Comparison of ENCODE assay signal across 8 cellular contexts in the genomic region with DNA sequence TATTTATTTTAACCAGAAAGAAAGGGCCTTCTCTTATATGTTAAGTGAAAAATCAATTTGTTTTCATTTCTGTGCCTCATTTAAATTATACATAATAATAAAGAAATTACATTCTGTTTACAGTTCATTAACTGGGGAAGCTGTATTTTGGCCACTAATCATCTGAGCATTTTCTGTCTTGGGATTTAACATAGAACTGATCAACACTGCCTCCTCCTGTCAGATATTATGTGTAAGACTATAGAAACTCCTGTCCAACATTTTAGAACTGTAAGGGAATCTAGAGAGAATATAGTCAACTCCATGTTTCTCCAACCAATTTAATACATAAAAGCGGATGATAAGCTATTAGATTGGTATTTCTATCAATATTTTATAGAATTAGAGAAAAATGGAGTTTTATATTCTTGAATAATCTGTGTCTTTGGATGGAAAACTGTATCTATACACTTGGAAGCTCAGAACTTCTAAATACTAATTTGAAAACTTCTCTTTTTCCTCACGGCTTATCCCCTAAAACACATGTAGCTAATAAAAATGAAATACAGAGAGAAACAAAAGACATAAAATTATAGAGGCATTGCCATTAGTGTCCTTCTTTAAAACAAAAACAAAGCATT. TPM values are rescaled to one million over a fixed set of nuclear protein-coding genes. Genes with fewer than 3 reads are reported as not detected.
DNase-seq lines count a peak whose midpoint lies in the region; ATAC-seq, FAIRE-seq and TF ChIP-seq lines count a peak whose summit lies in the region.

No MANE protein-coding gene starts in this region.

- TF ChIP-seq POLR2A in adrenal gland (IDR thresholded peaks at IDR 0.05): no peak

- no peak overlapping the region for H3K4me3 ChIP-seq in adrenal gland
- H3K4me3 ChIP-seq in left lung: no peak overlapping the region
- H3K4me3 ChIP-seq in H7 (ENCODE audit: insufficient read depth, low read depth, low read length): no peak overlapping the region

- DNase-seq in D721Med (ENCODE audit: insufficient read length, low spot score): no peak
- peak; percentile 19 for DNase-seq in HTR-8/SVneo (ENCODE audit: insufficient read length, low spot score)
- no peak for DNase-seq in adrenal gland
- no peak for DNase-seq in left lung
- DNase-seq in cortex of kidney (lab: John Stamatoyannopoulos, UW): no peak
- no peak for DNase-seq in cerebellum (ENCODE audit: low spot score)
- no peak for DNase-seq in H7

- ATAC-seq in left lung (peak; percentile 58), GM21576 (IDR thresholded peaks at IDR 0.05; ENCODE audit: unreplicated experiment) (no peak)

- H3K36me3 ChIP-seq in adrenal gland (replicated peaks in 1 of 2): no peaks in the 10 kb centered on the region
- no peaks in the 10 kb centered on the region for H3K36me3 ChIP-seq in left lung
- no peaks in the 10 kb centered on the region for H3K36me3 ChIP-seq in H7 (replicated peaks; ENCODE audit: control insufficient read depth, insufficient read depth, low read length)

- intact Hi-C loops in adrenal gland (cut with DNase I): loop anchor here in 1 of 2 donors (5.0 kb wide), 1 partner anchor 192 kb away; no protein-coding TSS in a partner anchor
- intact Hi-C loops in left lung (cut with DNase I): no loop called here

- H3K9me3 ChIP-seq in adrenal gland (replicated peaks in 1 of 3) (no peaks in the 10 kb centered on the region), left lung (no peaks in the 10 kb centered on the region)

- peak; percentile 53 for TF ChIP-seq CTCF in D721Med (IDR thresholded peaks at IDR 0.05; ENCODE audit: insufficient read depth, missing control alignments)
- TF ChIP-seq CTCF in adrenal gland (IDR thresholded peaks at IDR 0.05): peak in 4 of 6 experiments; percentile 24 to 42 (median 33)
- peak in 1 of 2 donors; percentile 14 for TF ChIP-seq CTCF in left lung (IDR thresholded peaks at IDR 0.05)

- H3K4me1 ChIP-seq in adrenal gland (replicated peaks in 1 of 2) (no peaks in the 10 kb centered on the region), left lung (no peaks in the 10 kb centered on the region)

- H3K27ac ChIP-seq in adrenal gland (no peak overlapping the region), left lung (no peak overlapping the region)

- WGBS in adrenal gland, 4 donors: 68 to 88% (median 81%) methylated on average over 2 of the region's 2 CpGs

- H3K27me3 ChIP-seq in adrenal gland (no peaks in the 10 kb centered on the region), left lung (no peaks in the 10 kb centered on the region), H7 (ENCODE audit: control insufficient read depth, insufficient read depth, low read length) (no peaks in the 10 kb centered on the region)

- FAIRE-seq in D721Med (lab: Jason Lieb, UNC): no peak
- FAIRE-seq in HTR-8/SVneo (lab: Jason Lieb, UNC): no peak

RNA-seq across cellular contexts. Expression of gene ENPEP, which starts 33.0 kb away (rescaled TPM):
- 1 to 10 TPM; 4.3 to 9.0 (median 5.5) TPM for total RNA-seq in adrenal gland
- polyA plus RNA-seq in adrenal gland: 1 to 10 TPM; 2.5 to 4.6 (median 4.4) TPM
- 1 to 10 TPM; 7.3 to 8.5 TPM for total RNA-seq in left lung
- 2.7 TPM for total RNA-seq in cerebellum
- 0.44 and 0.76 TPM in 2 replicates for total RNA-seq in H7 (2014; rRNA removed; shearing (Covaris generic))
